Comparison of ENCODE assay signal across 25 cellular contexts in the genomic region with DNA sequence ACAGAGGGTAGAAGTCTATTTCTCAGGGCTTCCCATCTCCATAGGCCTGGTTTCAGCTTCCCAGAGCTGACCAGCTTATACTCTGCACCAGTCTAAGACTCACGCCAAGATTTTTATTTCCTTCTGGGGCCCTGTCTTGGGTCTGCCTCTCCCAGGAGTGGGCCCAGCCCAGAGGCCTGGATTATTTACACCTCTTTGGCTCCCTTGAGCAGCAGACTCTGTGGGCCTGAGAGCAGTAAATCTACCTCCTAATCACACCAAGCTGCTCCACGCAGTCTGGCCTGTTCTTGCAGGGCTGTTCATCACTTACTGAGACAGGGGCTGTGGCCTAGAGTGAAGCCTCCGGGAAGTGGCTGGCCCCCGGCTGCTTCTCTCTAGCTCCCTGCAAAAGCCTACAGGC.
A peak's percentile ranks its signal among the peaks of the same experiment; 100 is the strongest.
DNase-seq lines count a peak whose midpoint lies in the region; ATAC-seq and TF ChIP-seq lines count a peak whose summit lies in the region.
"Had no signal": no experiment of that assay in that cellular context is flagged by ENCODE, and none has a peak within 500 bp of the region (broad histone marks: within the 10 kb centered on the region; RNA-seq: fewer than 3 reads in every experiment).

No MANE protein-coding gene starts in this region.

- TF ChIP-seq CTCF in HEK293 (tag by site-specific recombination; IDR thresholded peaks at IDR 0.05) (no peak), ascending aorta (IDR thresholded peaks at IDR 0.05) (no peak), stomach (IDR thresholded peaks at IDR 0.05) (no peak), left ventricle myocardium inferior (IDR thresholded peaks at IDR 0.05; ENCODE audit: borderline replicate concordance) (no peak)

- CTCF ChIA-PET in HEK293 (lab: Yijun Ruan, JAX), result interaction anchor here (1.0 to 3.2 kb wide), 3 partner anchors 9 to 16 kb away, joined by 3 to 23 read pairs (median 4); no protein-coding TSS in a partner anchor

- TF ChIP-seq EP300 in stomach (IDR thresholded peaks at IDR 0.05), result no peak

- intact Hi-C loops in ascending aorta (cut with DNase I), result no loop called here
- intact Hi-C loops in stomach (cut with DNase I; ENCODE audit: low total_unique reads), result no loop called here
- intact Hi-C loops in Right ventricle myocardium superior (cut with DNase I), result no loop called here
- intact Hi-C loops in left ventricle myocardium inferior (cut with micrococcal nuclease), result no loop called here

- H3K4me3 ChIP-seq in HEK293 (ENCODE audit: low read depth, low read length) (no peak overlapping the region), ascending aorta (no peak overlapping the region), mucosa of rectum (ENCODE audit: low read length in 2 of 2) (no peak overlapping the region), stomach (no peak overlapping the region), left ventricle myocardium inferior (no peak overlapping the region)
- H3K4me3 ChIP-seq: GM23338, thoracic aorta had no signal

- TF ChIP-seq POLR2A in stomach (IDR thresholded peaks at IDR 0.05), result no peak

- H3K4me1 ChIP-seq in HEK293 (ENCODE audit: control insufficient read depth, insufficient read depth, low read length) (peaks cover 17% of the 10 kb centered on the region), ascending aorta (peaks cover 0 to 16% of the 10 kb centered on the region in 2 donors), mucosa of rectum (ENCODE audit: control insufficient read depth in 2 of 2, insufficient read depth in 2 of 2, low read length in 2 of 2) (peaks cover 14 to 15% of the 10 kb centered on the region in 2 donors), stomach (peaks cover 9 to 64% (median 24%) of the 10 kb centered on the region in 4 donors), left ventricle myocardium inferior (peaks cover 19% of the 10 kb centered on the region)

- H3K9me3 ChIP-seq in HEK293 (ENCODE audit: control insufficient read depth, insufficient read depth, low read depth, low read length) (no peaks in the 10 kb centered on the region), ascending aorta (no peaks in the 10 kb centered on the region), mucosa of rectum (ENCODE audit: control insufficient read depth in 2 of 2, low read length in 2 of 2) (no peaks in the 10 kb centered on the region), stomach (no peaks in the 10 kb centered on the region), left ventricle myocardium inferior (replicated peaks) (no peaks in the 10 kb centered on the region)
- H3K9me3 ChIP-seq: neutrophil, thoracic aorta had no signal

- POLR2A ChIA-PET in HEK293 (lab: Yijun Ruan, JAX), result no interaction called here

- no peaks in the 10 kb centered on the region for H3K36me3 Mint-ChIP-seq in activated naive CD4-positive, alpha-beta T cell treated with anti-CD3 and anti-CD28 coated beads, Interleukin-2, amount 50 U/mL, for 72 hours
- H3K36me3 Mint-ChIP-seq: CD4-positive, CD25-positive, alpha-beta regulatory T cell had no signal

- H3K27ac ChIP-seq in HEK293 (ENCODE audit: extremely low read depth, low read depth, low read length), result peak overlapping the region; percentile 4; the same call in 1 of the 2 replicates
- peak overlapping the region; percentile 39 to 41 for H3K27ac ChIP-seq in ascending aorta
- peak overlapping the region; percentile 1 to 5 for H3K27ac ChIP-seq in mucosa of rectum (ENCODE audit: low read depth in 2 of 2, low read length in 2 of 2)
- H3K27ac ChIP-seq in stomach, result peak overlapping the region in 4 of 5 donors; percentile 3 to 73 (median 38)
- H3K27ac ChIP-seq in left ventricle myocardium inferior (replicated peaks), result no peak overlapping the region
- H3K27ac ChIP-seq: KMS-11, neutrophil, thoracic aorta had no signal

- H3K36me3 ChIP-seq in HEK293 (ENCODE audit: control insufficient read depth in 2 of 2, insufficient read depth in 1 of 2, low read length in 2 of 2) (peaks cover 0 to 9% of the 10 kb centered on the region in 2 experiments; a peak in 1 of 3 replicates), ascending aorta (peaks cover 0 to 27% of the 10 kb centered on the region in 2 donors), mucosa of rectum (ENCODE audit: control insufficient read depth in 2 of 2, insufficient read depth in 2 of 2, low read length in 2 of 2) (peaks cover 22 to 23% of the 10 kb centered on the region in 2 donors), stomach (peaks cover 0 to 39% (median 25%) of the 10 kb centered on the region in 4 donors), left ventricle myocardium inferior (peaks cover 15% of the 10 kb centered on the region)
- H3K36me3 ChIP-seq: neutrophil had no signal

- H3K9me3 Mint-ChIP-seq in activated naive CD4-positive, alpha-beta T cell treated with anti-CD3 and anti-CD28 coated beads, Interleukin-2, amount 50 U/mL, for 72 hours, result no peaks in the 10 kb centered on the region
- H3K9me3 Mint-ChIP-seq: GM23338 had no signal

- ATAC-seq in Right ventricle myocardium superior (ENCODE audit: poor library complexity), result no peak
- ATAC-seq in activated naive CD4-positive, alpha-beta T cell treated with anti-CD3 and anti-CD28 coated beads, Interleukin-2, amount 50 U/mL, for 72 hours, result no peak
- ATAC-seq: activated CD8-positive, alpha-beta T cell treated with anti-CD3 and anti-CD28 coated beads, Interleukin-2, amount 10 ng/mL, durations not matched to agents 7 days and 5 days; GM23338; SK-N-SH treated with all-trans-retinoic acid at 6 μM for 48 hours had no signal

- H3K27me3 ChIP-seq in ascending aorta, result no peaks in the 10 kb centered on the region
- H3K27me3 ChIP-seq in mucosa of rectum (ENCODE audit: control insufficient read depth in 2 of 2, insufficient read depth in 2 of 2, low read length in 2 of 2), result no peaks in the 10 kb centered on the region
- H3K27me3 ChIP-seq in stomach, result no peaks in the 10 kb centered on the region
- H3K27me3 ChIP-seq in left ventricle myocardium inferior (ENCODE audit: low read depth), result no peaks in the 10 kb centered on the region
- H3K27me3 ChIP-seq: neutrophil had no signal

- WGBS in stomach, 5 donors, result 35 to 50% (median 44%) methylated on average over 4 of the region's 4 CpGs

- H3K9ac ChIP-seq in mucosa of rectum (ENCODE audit: low read depth in 1 of 2, low read length in 2 of 2), result no peak overlapping the region
- H3K9ac ChIP-seq: KMS-11 had no signal

- no peak for DNase-seq in ascending aorta (ENCODE audit: low spot score in 2 of 2)
- DNase-seq in stomach, result no peak
- DNase-seq in effector CD4-positive, alpha-beta T cell, result no peak
- DNase-seq in Right ventricle myocardium superior, result no peak
- DNase-seq in activated naive CD4-positive, alpha-beta T cell treated with anti-CD3 and anti-CD28 coated beads, Interleukin-2, amount 50 U/mL, for 72 hours (ENCODE audit: low spot score in 2 of 2), result no peak
- no peak for DNase-seq in left ventricle myocardium inferior
- DNase-seq: activated CD8-positive, alpha-beta T cell treated with anti-CD3 and anti-CD28 coated beads, Interleukin-2, amount 10 ng/mL, durations not matched to agents 7 days and 5 days; activated naive CD4-positive, alpha-beta T cell; activated T-cell treated with anti-CD3 and anti-CD28 coated beads, Interleukin-2, amount 50 U/mL, for 1 hour; amygdala; CD4-positive, CD25-positive, alpha-beta regulatory T cell; central memory CD4-positive, alpha-beta T cell; foreskin fibroblast; MV-4-11; NCI-H1930; NCI-H446 treated with DMSO at 0.1 percent for 48 hours; stimulated activated CD4-positive, alpha-beta T cell treated with anti-CD3 and anti-CD28 coated beads, Interleukin-15, amount 100 ng/mL, for 24 hours; T1000 had no signal

- H3K27ac Mint-ChIP-seq in activated naive CD4-positive, alpha-beta T cell treated with anti-CD3 and anti-CD28 coated beads, Interleukin-2, amount 50 U/mL, for 72 hours, result no peak overlapping the region
- H3K27ac Mint-ChIP-seq: activated CD8-positive, alpha-beta T cell treated with anti-CD3 and anti-CD28 coated beads, Interleukin-2, amount 10 ng/mL, durations not matched to agents 7 days and 5 days; CD4-positive, CD25-positive, alpha-beta regulatory T cell; GM23338 had no signal

TF ChIP-seq in HEK293, 187 proteins besides CTCF, POLR2A, EP300 and RAD21 (continues in another document):
- no peak for TF ChIP-seq TCF7L2 (IDR thresholded peaks at IDR 0.05; ENCODE audit: borderline replicate concordance, low read depth, low read length)
- TF ChIP-seq MEIS1 (CRISPR knock-in tag; IDR thresholded peaks at IDR 0.05; ENCODE audit: borderline replicate concordance), result no peak
- no peak for TF ChIP-seq ZNF529 (tag by site-specific recombination; IDR thresholded peaks at IDR 0.05; ENCODE audit: insufficient replicate concordance)
- TF ChIP-seq PRDM1 (tag by site-specific recombination; IDR thresholded peaks at IDR 0.05), result no peak
- no peak for TF ChIP-seq ZNF658 (tag by site-specific recombination; IDR thresholded peaks at IDR 0.05)
- TF ChIP-seq ZNF776 (tag by site-specific recombination; IDR thresholded peaks at IDR 0.05; ENCODE audit: borderline replicate concordance), result no peak
- TF ChIP-seq, protein P1, sequence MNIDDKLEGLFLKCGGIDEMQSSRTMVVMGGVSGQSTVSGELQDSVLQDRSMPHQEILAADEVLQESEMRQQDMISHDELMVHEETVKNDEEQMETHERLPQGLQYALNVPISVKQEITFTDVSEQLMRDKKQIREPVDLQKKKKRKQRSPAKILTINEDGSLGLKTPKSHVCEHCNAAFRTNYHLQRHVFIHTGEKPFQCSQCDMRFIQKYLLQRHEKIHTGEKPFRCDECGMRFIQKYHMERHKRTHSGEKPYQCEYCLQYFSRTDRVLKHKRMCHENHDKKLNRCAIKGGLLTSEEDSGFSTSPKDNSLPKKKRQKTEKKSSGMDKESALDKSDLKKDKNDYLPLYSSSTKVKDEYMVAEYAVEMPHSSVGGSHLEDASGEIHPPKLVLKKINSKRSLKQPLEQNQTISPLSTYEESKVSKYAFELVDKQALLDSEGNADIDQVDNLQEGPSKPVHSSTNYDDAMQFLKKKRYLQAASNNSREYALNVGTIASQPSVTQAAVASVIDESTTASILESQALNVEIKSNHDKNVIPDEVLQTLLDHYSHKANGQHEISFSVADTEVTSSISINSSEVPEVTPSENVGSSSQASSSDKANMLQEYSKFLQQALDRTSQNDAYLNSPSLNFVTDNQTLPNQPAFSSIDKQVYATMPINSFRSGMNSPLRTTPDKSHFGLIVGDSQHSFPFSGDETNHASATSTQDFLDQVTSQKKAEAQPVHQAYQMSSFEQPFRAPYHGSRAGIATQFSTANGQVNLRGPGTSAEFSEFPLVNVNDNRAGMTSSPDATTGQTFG (tag by site-specific recombination; IDR thresholded peaks at IDR 0.05; ENCODE audit: borderline replicate concordance), result no peak
- no peak for TF ChIP-seq GLI2 (tag by site-specific recombination; IDR thresholded peaks at IDR 0.05; ENCODE audit: borderline replicate concordance, low read depth)
- no peak for TF ChIP-seq ZBTB17 (tag by site-specific recombination; IDR thresholded peaks at IDR 0.05)
- TF ChIP-seq ZNF169 (tag by site-specific recombination; IDR thresholded peaks at IDR 0.05), result no peak
- no peak for TF ChIP-seq ZNF174 (tag by site-specific recombination; IDR thresholded peaks at IDR 0.05)
